17 cellular contexts compared by ENCODE assay signal in the genomic region with DNA sequence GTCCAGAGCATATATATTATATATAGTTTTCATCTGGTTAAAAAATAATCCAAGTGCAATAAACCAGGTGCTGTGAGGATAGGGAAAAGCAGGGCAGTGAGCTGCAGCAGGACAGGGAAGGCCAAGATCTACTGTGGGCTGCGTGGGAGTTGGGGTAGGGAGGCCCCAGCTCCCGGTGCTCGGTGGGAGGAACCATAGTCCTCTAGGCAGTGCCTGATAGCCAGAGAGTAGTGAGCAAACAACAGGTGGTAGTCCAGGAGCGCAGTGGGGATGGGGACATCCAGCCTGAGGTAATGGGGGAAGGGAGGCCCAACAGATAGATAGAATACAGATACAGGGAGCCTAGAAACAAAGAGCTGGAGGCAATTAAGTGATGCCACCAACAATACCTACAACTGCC. TPM values are rescaled to one million over a fixed set of nuclear protein-coding genes. Genes with fewer than 3 reads are reported as not detected.
DNase-seq lines count a peak whose midpoint lies in the region; ATAC-seq and TF ChIP-seq lines count a peak whose summit lies in the region.
"Had no signal": no experiment of that assay in that cellular context is flagged by ENCODE, and none has a peak within 500 bp of the region (broad histone marks: within the 10 kb centered on the region; RNA-seq: fewer than 3 reads in every experiment).

No MANE protein-coding gene starts in this region.

- TF ChIP-seq CTCF in cardiac muscle cell (IDR thresholded peaks at IDR 0.05; ENCODE audit: low read depth, low read length) (no peak), right atrium auricular region (IDR thresholded peaks at IDR 0.05) (no peak), Peyer's patch (IDR thresholded peaks at IDR 0.05) (no peak), mucosa of descending colon (IDR thresholded peaks at IDR 0.05) (no peak)

- no peaks in the 10 kb centered on the region for H3K9me3 ChIP-seq in cardiac muscle cell (ENCODE audit: low read depth)
- no peaks in the 10 kb centered on the region for H3K9me3 ChIP-seq in right atrium auricular region
- no peaks in the 10 kb centered on the region for H3K9me3 ChIP-seq in Peyer's patch
- no peaks in the 10 kb centered on the region for H3K9me3 ChIP-seq in mucosa of descending colon
- H3K9me3 ChIP-seq: lower lobe of right lung had no signal

- H3K36me3 ChIP-seq in cardiac muscle cell (no peaks in the 10 kb centered on the region), right atrium auricular region (no peaks in the 10 kb centered on the region), Peyer's patch (no peaks in the 10 kb centered on the region), mucosa of descending colon (ENCODE audit: low read depth) (no peaks in the 10 kb centered on the region)
- H3K36me3 ChIP-seq: lower lobe of right lung had no signal

- H3K27ac ChIP-seq in cardiac muscle cell (peak overlapping the region; percentile 100), right atrium auricular region (peak overlapping the region in 1 of 2 donors; percentile 95), Peyer's patch (peak overlapping the region in 1 of 4 donors; percentile 2)
- H3K27ac ChIP-seq: foreskin keratinocyte, lower lobe of right lung had no signal

- intact Hi-C loops in mucosa of descending colon (cut with DNase I, micrococcal nuclease), result no loop called here

- H3K27me3 ChIP-seq in cardiac muscle cell (no peaks in the 10 kb centered on the region), right atrium auricular region (no peaks in the 10 kb centered on the region), Peyer's patch (no peaks in the 10 kb centered on the region)
- H3K27me3 ChIP-seq: foreskin keratinocyte had no signal

- TF ChIP-seq POLR2A in Peyer's patch (IDR thresholded peaks at IDR 0.05), result no peak

- H3K4me1 ChIP-seq in cardiac muscle cell (ENCODE audit: low read depth), result peaks cover 29% of the 10 kb centered on the region
- H3K4me1 ChIP-seq in right atrium auricular region, result peaks cover 0 to 15% of the 10 kb centered on the region in 2 donors
- peaks cover 0 to 9% (median 0%) of the 10 kb centered on the region in 4 donors for H3K4me1 ChIP-seq in Peyer's patch
- H3K4me1 ChIP-seq in mucosa of descending colon (ENCODE audit: low read depth), result peaks cover 10% of the 10 kb centered on the region
- H3K4me1 ChIP-seq: foreskin keratinocyte had no signal

- ATAC-seq in mucosa of descending colon (peak; percentile 55), HG03045 (IDR thresholded peaks at IDR 0.05; ENCODE audit: unreplicated experiment) (no peak)
- ATAC-seq: activated CD4-positive, CD25-positive, alpha-beta regulatory T cell treated with anti-CD3 and anti-CD28 coated beads, Interleukin-2, amount 50 U/mL, for 24 hours; foreskin keratinocyte; lower lobe of right lung; Right ventricle myocardium inferior had no signal

- H3K4me3 ChIP-seq in cardiac muscle cell, result no peak overlapping the region
- no peak overlapping the region for H3K4me3 ChIP-seq in right atrium auricular region
- H3K4me3 ChIP-seq in Peyer's patch, result no peak overlapping the region
- no peak overlapping the region for H3K4me3 ChIP-seq in mucosa of descending colon
- H3K4me3 ChIP-seq: lower lobe of right lung had no signal

- DNase-seq in cardiac muscle cell (ENCODE audit: low read depth in 1 of 2, low spot score in 1 of 2) (peak in 1 of 2 donors; percentile 11), right atrium auricular region (ENCODE audit: low spot score) (no peak), Peyer's patch (peak in 2 of 3 donors; percentile 47 to 59), mucosa of descending colon (peak; percentile 54 to 74 (median 66)), NCI-H128 (lab: John Stamatoyannopoulos, UW; ENCODE audit: unreplicated experiment) (no peak), NCI-H2081 (lab: John Stamatoyannopoulos, UW) (no peak), iPS-NIHi11 (ENCODE audit: low spot score) (no peak)
- DNase-seq: activated gamma-delta T cell treated with Interleukin-2 at 50 U/mL for 16 hours, cortex of kidney, foreskin keratinocyte, HCEC 1CT, lower lobe of right lung, retina had no signal

RNA-seq across cellular contexts. Expression of gene BMPR1A, which starts 4.1 kb away (rescaled TPM):
- 37.0 and 39.4 TPM in 2 replicates for total RNA-seq in cardiac muscle cell
- polyA plus RNA-seq in cardiac muscle cell, result 35.6 and 54.2 TPM in 2 replicates
- 10 to 100 TPM; 28.6 to 41.2 TPM for total RNA-seq in right atrium auricular region
- 10 to 100 TPM; 17.1 to 40.1 (median 24.9) TPM for total RNA-seq in Peyer's patch
- 100 to 1,000 TPM in 1 of 3 donors, 10 to 100 TPM in 2; 44.4 to 126 (median 45.3) TPM for total RNA-seq in mucosa of descending colon
- total RNA-seq: endothelial cell of umbilical vein had no signal
- polyA plus RNA-seq: endothelial cell of umbilical vein had no signal

Comparison
In these comparisons a context has a peak if more than half of its experiments do, and no peak if none do; other contexts are left out.
1. DNase-seq: peak in Peyer's patch (2 of 3) and mucosa of descending colon (3 of 3); none in right atrium auricular region (single experiment), NCI-H128 (single experiment), NCI-H2081 (0 of 2) and iPS-NIHi11 (single experiment).